ENCODE assay signal across 8 cellular contexts in genomic region chr10:112721080-112721698, GRCh38.
DNase-seq lines count a peak whose midpoint lies in the region; ATAC-seq and TF ChIP-seq lines count a peak whose summit lies in the region.

No MANE protein-coding gene starts in this region.

- H4K8ac ChIP-seq in neuronal stem cell (ENCODE audit: low read depth, low read length) = no peak overlapping the region

- no peak overlapping the region for H3K4me2 ChIP-seq in neuronal stem cell (ENCODE audit: insufficient read depth, low read length, poor library complexity, severe bottlenecking)

- no peak overlapping the region for H3K18ac ChIP-seq in neuronal stem cell (ENCODE audit: low read length)

- no peak overlapping the region for H3K14ac ChIP-seq in neuronal stem cell (ENCODE audit: low read length)

- peak; percentile 41 for DNase-seq in D341Med (ENCODE audit: low spot score)
- DNase-seq in MV-4-11 (lab: John Stamatoyannopoulos, UW) = peak; percentile 46
- peak; percentile 31 for DNase-seq in cerebellar cortex (ENCODE audit: low spot score)
- DNase-seq in right lobe of liver = no peak
- DNase-seq in activated CD4-positive, alpha-beta memory T cell treated with anti-CD3 and anti-CD28 coated beads for 36 hours = no peak
- no peak for DNase-seq in neuronal stem cell (ENCODE audit: low spot score)

- H3K27ac ChIP-seq in right lobe of liver = no peak overlapping the region
- no peak overlapping the region for H3K27ac ChIP-seq in neuronal stem cell (replicated peaks; ENCODE audit: low read length)

- H3K4me3 Mint-ChIP-seq in activated CD4-positive, alpha-beta memory T cell treated with anti-CD3 and anti-CD28 coated beads for 36 hours = no peak overlapping the region

- no peak overlapping the region for H2BK15ac ChIP-seq in neuronal stem cell (ENCODE audit: low read length)

- intact Hi-C loops in right lobe of liver (cut with DNase I) = no loop called here
- intact Hi-C loops in activated CD4-positive, alpha-beta memory T cell treated with anti-CD3 and anti-CD28 coated beads for 36 hours (cut with micrococcal nuclease) = loop anchor here (1.0 to 10.0 kb wide), 2 partner anchors 664 to 844 kb away; no protein-coding TSS in a partner anchor

- H3K27me3 ChIP-seq in right lobe of liver = no peaks in the 10 kb centered on the region
- no peaks in the 10 kb centered on the region for H3K27me3 ChIP-seq in neuronal stem cell (ENCODE audit: control insufficient read depth in 3 of 3, insufficient read depth in 3 of 3, low read depth in 1 of 3, low read length in 3 of 3)

- no peak overlapping the region for H2BK12ac ChIP-seq in neuronal stem cell (ENCODE audit: low read length)

- H3K36me3 ChIP-seq in right lobe of liver = no peaks in the 10 kb centered on the region
- H3K36me3 ChIP-seq in neuronal stem cell (replicated peaks in 1 of 2; ENCODE audit: control insufficient read depth in 2 of 2, insufficient read depth in 2 of 2, low read length in 2 of 2) = no peaks in the 10 kb centered on the region

- H3K23ac ChIP-seq in neuronal stem cell (ENCODE audit: low read depth, low read length, poor library complexity) = no peak overlapping the region

- no peak overlapping the region for H2BK120ac ChIP-seq in neuronal stem cell (ENCODE audit: low read depth, low read length)

- no peak overlapping the region for H2AFZ ChIP-seq in neuronal stem cell (ENCODE audit: low read length)

- TF ChIP-seq CTCF in right lobe of liver (IDR thresholded peaks at IDR 0.05) = peak; percentile 68 to 81 (median 76)

- H2AK5ac ChIP-seq in neuronal stem cell (ENCODE audit: low read depth, low read length) = no peak overlapping the region

- H3K9me3 Mint-ChIP-seq in activated CD4-positive, alpha-beta memory T cell treated with anti-CD3 and anti-CD28 coated beads for 36 hours = no peaks in the 10 kb centered on the region

- H3K4me3 ChIP-seq in right lobe of liver = no peak overlapping the region
- H3K4me3 ChIP-seq in neuronal stem cell (ENCODE audit: low read length in 2 of 2) = no peak overlapping the region

- no peak overlapping the region for H3K27ac Mint-ChIP-seq in activated CD4-positive, alpha-beta memory T cell treated with anti-CD3 and anti-CD28 coated beads for 36 hours

- H3K79me1 ChIP-seq in neuronal stem cell (ENCODE audit: low read depth, low read length) = no peaks in the 10 kb centered on the region

- H3K4ac ChIP-seq in neuronal stem cell (ENCODE audit: low read length) = no peak overlapping the region

- no peaks in the 10 kb centered on the region for H3K4me1 Mint-ChIP-seq in activated CD4-positive, alpha-beta memory T cell treated with anti-CD3 and anti-CD28 coated beads for 36 hours (ENCODE audit: low read depth)

- no peak overlapping the region for H2BK5ac ChIP-seq in neuronal stem cell (ENCODE audit: low read length)

- H3K4me1 ChIP-seq in right lobe of liver = peaks cover 0 to 5% (median 2%) of the 10 kb centered on the region in 4 donors
- H3K4me1 ChIP-seq in neuronal stem cell (ENCODE audit: control insufficient read depth in 2 of 2, insufficient read depth in 1 of 2, low read depth in 1 of 2, low read length in 2 of 2) = peaks cover 3 to 24% of the 10 kb centered on the region in 2 donors

- peaks cover 7% of the 10 kb centered on the region for H3K36me3 Mint-ChIP-seq in activated CD4-positive, alpha-beta memory T cell treated with anti-CD3 and anti-CD28 coated beads for 36 hours

- no peak for TF ChIP-seq POLR2A in right lobe of liver (IDR thresholded peaks at IDR 0.05)

- H4K91ac ChIP-seq in neuronal stem cell (ENCODE audit: low read depth, low read length, poor library complexity) = no peak overlapping the region

- 36% methylated on average over 5 of the region's 5 CpGs for WGBS in right lobe of liver (ENCODE audit: insufficient coverage, low coverage, low lambda C conversion rate, missing lambda C conversion rate)
- no CpG with 5 or more reads among the region's 5 CpGs for WGBS in neuronal stem cell (ENCODE audit: extremely low coverage in 2 of 2, insufficient read length in 2 of 2, insufficient replicate concordance in 1 of 2), 2 donors

- no peaks in the 10 kb centered on the region for H3K27me3 Mint-ChIP-seq in activated CD4-positive, alpha-beta memory T cell treated with anti-CD3 and anti-CD28 coated beads for 36 hours

- no peaks in the 10 kb centered on the region for H3K9me3 ChIP-seq in right lobe of liver
- no peaks in the 10 kb centered on the region for H3K9me3 ChIP-seq in neuronal stem cell (replicated peaks in 1 of 2; ENCODE audit: control insufficient read depth in 2 of 2, insufficient read depth in 1 of 2, low read depth in 1 of 2, low read length in 2 of 2)

- H3K9ac ChIP-seq in neuronal stem cell (ENCODE audit: low read depth, low read length, poor library complexity) = no peak overlapping the region

- ATAC-seq in GM21390 (IDR thresholded peaks at IDR 0.05; ENCODE audit: unreplicated experiment) (peak; percentile 72), right lobe of liver (peak; percentile 66 to 81 (median 71)), GM19455 (IDR thresholded peaks at IDR 0.05; ENCODE audit: unreplicated experiment) (no peak)

- CTCF ChIA-PET in activated CD4-positive, alpha-beta memory T cell treated with anti-CD3 and anti-CD28 coated beads for 36 hours (lab: Charles Lee) = interaction anchor here (0.7 to 2.3 kb wide), 9 partner anchors 13 to 988 kb away, joined by 3 to 15 read pairs (median 4); no protein-coding TSS in a partner anchor

- POLR2A ChIA-PET in activated CD4-positive, alpha-beta memory T cell treated with anti-CD3 and anti-CD28 coated beads for 36 hours (lab: Charles Lee) = no interaction called here

Comparison
In these comparisons a context has a peak if more than half of its experiments do, and no peak if none do; other contexts are left out.
1. DNase-seq: peak in D341Med (single experiment), MV-4-11 (single experiment) and cerebellar cortex (single experiment); none in right lobe of liver (0 of 3), activated CD4-positive, alpha-beta memory T cell treated with anti-CD3 and anti-CD28 coated beads for 36 hours (single experiment) and neuronal stem cell (single experiment).